Comparison of ENCODE assay signal across 1 cellular context in the genomic region with DNA sequence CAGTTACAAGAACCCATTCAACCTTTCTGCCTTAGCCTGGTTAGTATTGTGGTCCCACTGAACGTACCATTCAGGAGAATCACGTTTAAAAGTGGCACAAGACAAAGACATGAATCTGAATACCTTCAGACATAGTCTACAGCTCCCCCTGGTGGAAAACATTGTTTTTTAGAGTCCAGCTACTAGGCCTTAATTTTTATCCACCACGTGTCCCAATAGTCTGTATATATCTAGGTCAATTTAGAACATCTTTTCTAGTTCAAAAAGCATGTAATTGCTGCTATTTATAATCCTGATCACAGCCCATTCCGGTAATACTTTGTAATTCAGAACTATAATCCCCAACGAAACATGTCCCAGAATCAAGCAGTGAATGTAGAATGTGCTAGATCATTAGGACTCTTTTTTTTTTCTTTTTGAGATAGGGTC.
TF ChIP-seq lines count a peak whose summit lies in the region.

No MANE protein-coding gene starts in this region.

TF ChIP-seq in HEK293, 187 proteins besides CTCF, POLR2A, EP300 and RAD21 (continued from another document):
- TF ChIP-seq, protein P1, sequence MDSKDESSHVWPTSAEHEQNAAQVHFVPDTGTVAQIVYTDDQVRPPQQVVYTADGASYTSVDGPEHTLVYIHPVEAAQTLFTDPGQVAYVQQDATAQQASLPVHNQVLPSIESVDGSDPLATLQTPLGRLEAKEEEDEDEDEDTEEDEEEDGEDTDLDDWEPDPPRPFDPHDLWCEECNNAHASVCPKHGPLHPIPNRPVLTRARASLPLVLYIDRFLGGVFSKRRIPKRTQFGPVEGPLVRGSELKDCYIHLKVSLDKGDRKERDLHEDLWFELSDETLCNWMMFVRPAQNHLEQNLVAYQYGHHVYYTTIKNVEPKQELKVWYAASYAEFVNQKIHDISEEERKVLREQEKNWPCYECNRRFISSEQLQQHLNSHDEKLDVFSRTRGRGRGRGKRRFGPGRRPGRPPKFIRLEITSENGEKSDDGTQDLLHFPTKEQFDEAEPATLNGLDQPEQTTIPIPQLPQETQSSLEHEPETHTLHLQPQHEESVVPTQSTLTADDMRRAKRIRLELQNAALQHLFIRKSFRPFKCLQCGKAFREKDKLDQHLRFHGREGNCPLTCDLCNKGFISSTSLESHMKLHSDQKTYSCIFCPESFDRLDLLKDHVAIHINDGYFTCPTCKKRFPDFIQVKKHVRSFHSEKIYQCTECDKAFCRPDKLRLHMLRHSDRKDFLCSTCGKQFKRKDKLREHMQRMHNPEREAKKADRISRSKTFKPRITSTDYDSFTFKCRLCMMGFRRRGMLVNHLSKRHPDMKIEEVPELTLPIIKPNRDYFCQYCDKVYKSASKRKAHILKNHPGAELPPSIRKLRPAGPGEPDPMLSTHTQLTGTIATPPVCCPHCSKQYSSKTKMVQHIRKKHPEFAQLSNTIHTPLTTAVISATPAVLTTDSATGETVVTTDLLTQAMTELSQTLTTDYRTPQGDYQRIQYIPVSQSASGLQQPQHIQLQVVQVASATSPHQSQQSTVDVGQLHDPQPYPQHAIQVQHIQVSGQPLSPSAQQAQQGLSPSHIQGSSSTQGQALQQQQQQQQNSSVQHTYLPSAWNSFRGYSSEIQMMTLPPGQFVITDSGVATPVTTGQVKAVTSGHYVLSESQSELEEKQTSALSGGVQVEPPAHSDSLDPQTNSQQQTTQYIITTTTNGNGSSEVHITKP (tag by site-specific recombination; IDR thresholded peaks at IDR 0.05), result peak; percentile 64
- TF ChIP-seq ZNF335 (tag by site-specific recombination; conservative IDR thresholded peaks at IDR 0.05), result peak; percentile 46
- no peak for TF ChIP-seq ZNF112 (tag by site-specific recombination; IDR thresholded peaks at IDR 0.05)
- no peak for TF ChIP-seq ZBTB20 (tag by site-specific recombination; IDR thresholded peaks at IDR 0.05)
- TF ChIP-seq ZNF169 (tag by site-specific recombination; IDR thresholded peaks at IDR 0.05), result no peak
- no peak for TF ChIP-seq ZNF701 (tag by site-specific recombination; IDR thresholded peaks at IDR 0.05)
- TF ChIP-seq, protein P2, sequence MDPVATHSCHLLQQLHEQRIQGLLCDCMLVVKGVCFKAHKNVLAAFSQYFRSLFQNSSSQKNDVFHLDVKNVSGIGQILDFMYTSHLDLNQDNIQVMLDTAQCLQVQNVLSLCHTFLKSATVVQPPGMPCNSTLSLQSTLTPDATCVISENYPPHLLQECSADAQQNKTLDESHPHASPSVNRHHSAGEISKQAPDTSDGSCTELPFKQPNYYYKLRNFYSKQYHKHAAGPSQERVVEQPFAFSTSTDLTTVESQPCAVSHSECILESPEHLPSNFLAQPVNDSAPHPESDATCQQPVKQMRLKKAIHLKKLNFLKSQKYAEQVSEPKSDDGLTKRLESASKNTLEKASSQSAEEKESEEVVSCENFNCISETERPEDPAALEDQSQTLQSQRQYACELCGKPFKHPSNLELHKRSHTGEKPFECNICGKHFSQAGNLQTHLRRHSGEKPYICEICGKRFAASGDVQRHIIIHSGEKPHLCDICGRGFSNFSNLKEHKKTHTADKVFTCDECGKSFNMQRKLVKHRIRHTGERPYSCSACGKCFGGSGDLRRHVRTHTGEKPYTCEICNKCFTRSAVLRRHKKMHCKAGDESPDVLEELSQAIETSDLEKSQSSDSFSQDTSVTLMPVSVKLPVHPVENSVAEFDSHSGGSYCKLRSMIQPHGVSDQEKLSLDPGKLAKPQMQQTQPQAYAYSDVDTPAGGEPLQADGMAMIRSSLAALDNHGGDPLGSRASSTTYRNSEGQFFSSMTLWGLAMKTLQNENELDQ (tag by site-specific recombination; IDR thresholded peaks at IDR 0.05; ENCODE audit: low read depth), result no peak
- no peak for TF ChIP-seq ZNF214 (tag by site-specific recombination; IDR thresholded peaks at IDR 0.05; ENCODE audit: borderline replicate concordance)
- no peak for TF ChIP-seq ZNF555 (tag by site-specific recombination; conservative IDR thresholded peaks at IDR 0.05)
- TF ChIP-seq, protein P3, sequence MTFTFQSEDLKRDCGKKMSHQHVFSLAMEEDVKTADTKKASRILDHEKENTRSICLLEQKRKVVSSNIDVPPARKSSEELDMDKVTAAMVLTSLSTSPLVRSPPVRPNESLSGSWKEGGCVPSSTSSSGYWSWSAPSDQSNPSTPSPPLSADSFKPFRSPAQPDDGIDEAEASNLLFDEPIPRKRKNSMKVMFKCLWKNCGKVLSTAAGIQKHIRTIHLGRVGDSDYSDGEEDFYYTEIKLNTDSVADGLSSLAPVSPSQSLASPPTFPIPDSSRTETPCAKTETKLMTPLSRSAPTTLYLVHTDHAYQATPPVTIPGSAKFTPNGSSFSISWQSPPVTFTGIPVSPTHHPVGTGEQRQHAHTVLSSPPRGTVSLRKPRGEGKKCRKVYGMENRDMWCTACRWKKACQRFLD (tag by site-specific recombination; IDR thresholded peaks at IDR 0.05), result no peak
- no peak for TF ChIP-seq IKZF3 (tag by site-specific recombination; IDR thresholded peaks at IDR 0.05)
- TF ChIP-seq ZNF433 (tag by site-specific recombination; IDR thresholded peaks at IDR 0.05; ENCODE audit: low read depth), result no peak
- peak; percentile 49; the same call in 1 of the 2 replicates for TF ChIP-seq ZFP69B (tag by site-specific recombination; IDR thresholded peaks at IDR 0.05)
- no peak for TF ChIP-seq ZNF211 (tag by site-specific recombination; IDR thresholded peaks at IDR 0.05; ENCODE audit: low read depth)
- TF ChIP-seq, protein P4, sequence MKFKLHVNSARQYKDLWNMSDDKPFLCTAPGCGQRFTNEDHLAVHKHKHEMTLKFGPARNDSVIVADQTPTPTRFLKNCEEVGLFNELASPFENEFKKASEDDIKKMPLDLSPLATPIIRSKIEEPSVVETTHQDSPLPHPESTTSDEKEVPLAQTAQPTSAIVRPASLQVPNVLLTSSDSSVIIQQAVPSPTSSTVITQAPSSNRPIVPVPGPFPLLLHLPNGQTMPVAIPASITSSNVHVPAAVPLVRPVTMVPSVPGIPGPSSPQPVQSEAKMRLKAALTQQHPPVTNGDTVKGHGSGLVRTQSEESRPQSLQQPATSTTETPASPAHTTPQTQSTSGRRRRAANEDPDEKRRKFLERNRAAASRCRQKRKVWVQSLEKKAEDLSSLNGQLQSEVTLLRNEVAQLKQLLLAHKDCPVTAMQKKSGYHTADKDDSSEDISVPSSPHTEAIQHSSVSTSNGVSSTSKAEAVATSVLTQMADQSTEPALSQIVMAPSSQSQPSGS (tag by site-specific recombination; IDR thresholded peaks at IDR 0.05; ENCODE audit: low read depth), result no peak
- no peak for TF ChIP-seq PRDM1 (tag by site-specific recombination; IDR thresholded peaks at IDR 0.05)
- no peak for TF ChIP-seq ZNF324 (tag by site-specific recombination; IDR thresholded peaks at IDR 0.05)
- TF ChIP-seq ZNF776 (tag by site-specific recombination; IDR thresholded peaks at IDR 0.05; ENCODE audit: borderline replicate concordance), result no peak
- TF ChIP-seq, protein P5, sequence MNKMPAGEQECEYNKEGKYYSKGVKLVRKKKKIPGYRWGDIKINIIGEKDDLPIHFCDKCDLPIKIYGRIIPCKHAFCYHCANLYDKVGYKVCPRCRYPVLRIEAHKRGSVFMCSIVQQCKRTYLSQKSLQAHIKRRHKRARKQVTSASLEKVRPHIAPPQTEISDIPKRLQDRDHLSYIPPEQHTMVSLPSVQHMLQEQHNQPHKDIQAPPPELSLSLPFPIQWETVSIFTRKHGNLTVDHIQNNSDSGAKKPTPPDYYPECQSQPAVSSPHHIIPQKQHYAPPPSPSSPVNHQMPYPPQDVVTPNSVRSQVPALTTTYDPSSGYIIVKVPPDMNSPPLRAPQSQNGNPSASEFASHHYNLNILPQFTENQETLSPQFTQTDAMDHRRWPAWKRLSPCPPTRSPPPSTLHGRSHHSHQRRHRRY (tag by site-specific recombination; IDR thresholded peaks at IDR 0.05), result no peak
- TF ChIP-seq ZBTB1 (tag by site-specific recombination; IDR thresholded peaks at IDR 0.05), result no peak
- no peak for TF ChIP-seq ZBTB8A (tag by site-specific recombination; IDR thresholded peaks at IDR 0.05)
- no peak for TF ChIP-seq ZNF292 (tag by site-specific recombination; IDR thresholded peaks at IDR 0.05; ENCODE audit: borderline replicate concordance, low read depth)
- no peak for TF ChIP-seq ZNF274 (IDR thresholded peaks at IDR 0.05; ENCODE audit: low read length)
- TF ChIP-seq ZNF274 (tag by site-specific recombination; IDR thresholded peaks at IDR 0.05; ENCODE audit: borderline replicate concordance), result no peak
- no peak for TF ChIP-seq ZNF521 (tag by site-specific recombination; IDR thresholded peaks at IDR 0.05)
- TF ChIP-seq, protein P6, sequence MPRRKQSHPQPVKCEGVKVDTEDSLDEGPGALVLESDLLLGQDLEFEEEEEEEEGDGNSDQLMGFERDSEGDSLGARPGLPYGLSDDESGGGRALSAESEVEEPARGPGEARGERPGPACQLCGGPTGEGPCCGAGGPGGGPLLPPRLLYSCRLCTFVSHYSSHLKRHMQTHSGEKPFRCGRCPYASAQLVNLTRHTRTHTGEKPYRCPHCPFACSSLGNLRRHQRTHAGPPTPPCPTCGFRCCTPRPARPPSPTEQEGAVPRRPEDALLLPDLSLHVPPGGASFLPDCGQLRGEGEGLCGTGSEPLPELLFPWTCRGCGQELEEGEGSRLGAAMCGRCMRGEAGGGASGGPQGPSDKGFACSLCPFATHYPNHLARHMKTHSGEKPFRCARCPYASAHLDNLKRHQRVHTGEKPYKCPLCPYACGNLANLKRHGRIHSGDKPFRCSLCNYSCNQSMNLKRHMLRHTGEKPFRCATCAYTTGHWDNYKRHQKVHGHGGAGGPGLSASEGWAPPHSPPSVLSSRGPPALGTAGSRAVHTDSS (tag by site-specific recombination; IDR thresholded peaks at IDR 0.05), result no peak
- TF ChIP-seq WT1 (tag by site-specific recombination; IDR thresholded peaks at IDR 0.05), result no peak
- TF ChIP-seq, protein P7, sequence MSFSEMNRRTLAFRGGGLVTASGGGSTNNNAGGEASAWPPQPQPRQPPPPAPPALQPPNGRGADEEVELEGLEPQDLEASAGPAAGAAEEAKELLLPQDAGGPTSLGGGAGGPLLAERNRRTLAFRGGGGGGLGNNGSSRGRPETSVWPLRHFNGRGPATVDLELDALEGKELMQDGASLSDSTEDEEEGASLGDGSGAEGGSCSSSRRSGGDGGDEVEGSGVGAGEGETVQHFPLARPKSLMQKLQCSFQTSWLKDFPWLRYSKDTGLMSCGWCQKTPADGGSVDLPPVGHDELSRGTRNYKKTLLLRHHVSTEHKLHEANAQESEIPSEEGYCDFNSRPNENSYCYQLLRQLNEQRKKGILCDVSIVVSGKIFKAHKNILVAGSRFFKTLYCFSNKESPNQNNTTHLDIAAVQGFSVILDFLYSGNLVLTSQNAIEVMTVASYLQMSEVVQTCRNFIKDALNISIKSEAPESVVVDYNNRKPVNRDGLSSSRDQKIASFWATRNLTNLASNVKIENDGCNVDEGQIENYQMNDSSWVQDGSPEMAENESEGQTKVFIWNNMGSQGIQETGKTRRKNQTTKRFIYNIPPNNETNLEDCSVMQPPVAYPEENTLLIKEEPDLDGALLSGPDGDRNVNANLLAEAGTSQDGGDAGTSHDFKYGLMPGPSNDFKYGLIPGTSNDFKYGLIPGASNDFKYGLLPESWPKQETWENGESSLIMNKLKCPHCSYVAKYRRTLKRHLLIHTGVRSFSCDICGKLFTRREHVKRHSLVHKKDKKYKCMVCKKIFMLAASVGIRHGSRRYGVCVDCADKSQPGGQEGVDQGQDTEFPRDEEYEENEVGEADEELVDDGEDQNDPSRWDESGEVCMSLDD (tag by site-specific recombination; IDR thresholded peaks at IDR 0.05), result no peak
- TF ChIP-seq GFI1B (tag by site-specific recombination; IDR thresholded peaks at IDR 0.05), result no peak
- no peak for TF ChIP-seq ZNF138 (tag by site-specific recombination; IDR thresholded peaks at IDR 0.05; ENCODE audit: borderline replicate concordance)
- TF ChIP-seq, protein P8, sequence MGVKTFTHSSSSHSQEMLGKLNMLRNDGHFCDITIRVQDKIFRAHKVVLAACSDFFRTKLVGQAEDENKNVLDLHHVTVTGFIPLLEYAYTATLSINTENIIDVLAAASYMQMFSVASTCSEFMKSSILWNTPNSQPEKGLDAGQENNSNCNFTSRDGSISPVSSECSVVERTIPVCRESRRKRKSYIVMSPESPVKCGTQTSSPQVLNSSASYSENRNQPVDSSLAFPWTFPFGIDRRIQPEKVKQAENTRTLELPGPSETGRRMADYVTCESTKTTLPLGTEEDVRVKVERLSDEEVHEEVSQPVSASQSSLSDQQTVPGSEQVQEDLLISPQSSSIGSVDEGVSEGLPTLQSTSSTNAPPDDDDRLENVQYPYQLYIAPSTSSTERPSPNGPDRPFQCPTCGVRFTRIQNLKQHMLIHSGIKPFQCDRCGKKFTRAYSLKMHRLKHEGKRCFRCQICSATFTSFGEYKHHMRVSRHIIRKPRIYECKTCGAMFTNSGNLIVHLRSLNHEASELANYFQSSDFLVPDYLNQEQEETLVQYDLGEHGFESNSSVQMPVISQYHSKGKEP (tag by site-specific recombination; IDR thresholded peaks at IDR 0.05), result no peak
TF ChIP-seq in HEK293: peak in this region for 9.
